In genomic region chr2:12131975-12132374, GRCh38 we compare ENCODE assay signal across 1 cellular context.
TF ChIP-seq lines count a peak whose summit lies in the region.

No MANE protein-coding gene starts in this region.

TF ChIP-seq in WTC11, 78 proteins besides CTCF, POLR2A, EP300 and RAD21 (continued from another document):
- TF ChIP-seq ATF2 (CRISPR knock-in tag; IDR thresholded peaks at IDR 0.05; ENCODE audit: borderline replicate concordance, low read depth) (no peak), ZNF138 (CRISPR knock-in tag; conservative IDR thresholded peaks at IDR 0.05) (no peak), ESRRA (CRISPR knock-in tag; IDR thresholded peaks at IDR 0.05; ENCODE audit: borderline replicate concordance) (no peak), ZNF317 (CRISPR knock-in tag; IDR thresholded peaks at IDR 0.05; ENCODE audit: borderline replicate concordance, low read depth) (no peak)
